Comparison of ENCODE assay signal across 1 cellular context in genomic region chr20:54165803-54166202, GRCh38.
TF ChIP-seq lines count a peak whose summit lies in the region.

No MANE protein-coding gene starts in this region.

TF ChIP-seq in A549, 52 proteins besides CTCF, POLR2A, EP300 and RAD21 (continued from another document):
- TF ChIP-seq RFX5 (IDR thresholded peaks at IDR 0.05) (no peak), RCOR1 (IDR thresholded peaks at IDR 0.05; ENCODE audit: low read depth, low read length) (no peak), HMGXB4 (CRISPR knock-in tag; IDR thresholded peaks at IDR 0.05; ENCODE audit: borderline replicate concordance) (0 out of 2 replicates have a peak, but pooled peaks have one; percentile 62), TP53 (CRISPR knock-in tag; IDR thresholded peaks at IDR 0.05) (peak; percentile 90), HEYL (CRISPR knock-in tag; IDR thresholded peaks at IDR 0.05) (no peak), HOXA7 (CRISPR knock-in tag; IDR thresholded peaks at IDR 0.05) (peak; percentile 97), HDAC2 (IDR thresholded peaks at IDR 0.05) (no peak), ESRRA (IDR thresholded peaks at IDR 0.05; ENCODE audit: borderline replicate concordance, low read length) (no peak), NPAS2 (CRISPR knock-in tag; IDR thresholded peaks at IDR 0.05; ENCODE audit: borderline replicate concordance) (no peak), CBX8 (IDR thresholded peaks at IDR 0.05) (no peak), KDM5A (IDR thresholded peaks at IDR 0.05) (no peak), FOSB (CRISPR knock-in tag; IDR thresholded peaks at IDR 0.05) (peak; percentile 78), NR3C1 (IDR thresholded peaks at IDR 0.05) (no peak), ZFP36 (IDR thresholded peaks at IDR 0.05; ENCODE audit: borderline replicate concordance, partially characterized antibody) (no peak), ELK1 (IDR thresholded peaks at IDR 0.05; ENCODE audit: low read depth, low read length) (no peak), SMC3 (IDR thresholded peaks at IDR 0.05) (no peak), ZNF302 (CRISPR knock-in tag; IDR thresholded peaks at IDR 0.05) (no peak), MAX (IDR thresholded peaks at IDR 0.05) (peak; percentile 35), PBX3 (IDR thresholded peaks at IDR 0.05) (0 out of 2 replicates have a peak, but pooled peaks have one; percentile 1), FOSL2 (IDR thresholded peaks at IDR 0.05) (peak; percentile 24; the same call in 1 of the 2 replicates), FOSL2 (CRISPR knock-in tag; IDR thresholded peaks at IDR 0.05) (peak; percentile 85), JUN (IDR thresholded peaks at IDR 0.05) (peak; percentile 27 to 45; a peak in 3 of 5 replicates)
